21 cellular contexts compared by ENCODE assay signal in the genomic region with DNA sequence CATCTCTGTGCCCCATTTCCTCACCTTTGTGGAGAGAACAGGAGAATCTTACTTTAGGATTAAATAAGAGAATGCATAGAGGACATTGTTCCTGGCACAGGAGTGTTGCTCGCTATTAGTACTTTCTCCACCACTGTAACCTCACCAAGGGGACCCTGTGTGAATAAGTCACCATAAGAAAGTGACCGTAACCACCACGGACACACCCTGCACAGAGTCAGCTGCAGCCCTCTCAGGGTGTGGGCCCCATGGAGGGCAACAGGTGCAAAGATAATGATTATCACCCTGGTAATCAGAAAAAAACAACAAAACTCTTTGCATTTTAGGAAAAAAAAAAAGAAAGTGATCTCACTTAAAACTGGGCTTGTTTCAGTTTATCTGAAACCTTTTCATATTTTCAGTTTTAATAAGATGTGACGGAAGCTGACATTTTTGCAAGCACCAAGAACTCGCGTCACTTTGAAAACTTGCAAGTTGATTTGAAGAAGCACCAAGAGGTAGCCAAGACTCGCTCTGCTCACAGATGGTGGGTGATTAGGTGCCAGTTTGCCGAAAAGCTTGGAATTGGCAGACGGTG.
DNase-seq lines count a peak whose midpoint lies in the region; ATAC-seq, FAIRE-seq and TF ChIP-seq lines count a peak whose summit lies in the region.
"Had no signal": no experiment of that assay in that cellular context is flagged by ENCODE, and none has a peak within 500 bp of the region (broad histone marks: within the 10 kb centered on the region; RNA-seq: fewer than 3 reads in every experiment).

No MANE protein-coding gene starts in this region.

- no peak for TF ChIP-seq POLR2A in GM12892 (IDR thresholded peaks at IDR 0.05; ENCODE audit: low read depth, low read length)

- H3K36me3 Mint-ChIP-seq in effector memory CD8-positive, alpha-beta T cell (ENCODE audit: insufficient read depth) = no peaks in the 10 kb centered on the region
- no peaks in the 10 kb centered on the region for H3K36me3 Mint-ChIP-seq in activated naive CD8-positive, alpha-beta T cell treated with anti-CD3 and anti-CD28 coated beads, Interleukin-2, amount 50 U/mL, for 24 hours (ENCODE audit: low read depth)
- H3K36me3 Mint-ChIP-seq: mesothelial cell of epicardium had no signal

- no peaks in the 10 kb centered on the region for H3K9me3 Mint-ChIP-seq in effector memory CD8-positive, alpha-beta T cell
- H3K9me3 Mint-ChIP-seq in activated naive CD8-positive, alpha-beta T cell treated with anti-CD3 and anti-CD28 coated beads, Interleukin-2, amount 50 U/mL, for 24 hours = no peaks in the 10 kb centered on the region
- H3K9me3 Mint-ChIP-seq: activated CD4-positive, alpha-beta T cell treated with anti-CD3 and anti-CD28 coated beads, Interleukin-2, amount 10 ng/mL, durations not matched to agents 7 days and 5 days; mesothelial cell of epicardium had no signal

- peaks cover 3 to 5% of the 10 kb centered on the region in 2 donors for H3K4me1 Mint-ChIP-seq in effector memory CD8-positive, alpha-beta T cell (ENCODE audit: low read depth in 2 of 2)
- no peaks in the 10 kb centered on the region for H3K4me1 Mint-ChIP-seq in activated naive CD8-positive, alpha-beta T cell treated with anti-CD3 and anti-CD28 coated beads, Interleukin-2, amount 50 U/mL, for 24 hours
- H3K4me1 Mint-ChIP-seq: activated CD4-positive, alpha-beta T cell treated with anti-CD3 and anti-CD28 coated beads, Interleukin-2, amount 10 ng/mL, durations not matched to agents 7 days and 5 days; mesothelial cell of epicardium had no signal

- peak; percentile 59 for ATAC-seq in GM18868 (IDR thresholded peaks at IDR 0.05; ENCODE audit: unreplicated experiment)
- peak; percentile 76 for ATAC-seq in HG02885 (IDR thresholded peaks at IDR 0.05; ENCODE audit: poor library complexity, unreplicated experiment)
- ATAC-seq in effector memory CD8-positive, alpha-beta T cell (replicated peaks) = no peak
- no peak for ATAC-seq in activated naive CD8-positive, alpha-beta T cell treated with anti-CD3 and anti-CD28 coated beads, Interleukin-2, amount 50 U/mL, for 24 hours
- no peak for ATAC-seq in omental fat pad (ENCODE audit: low FRiP score)
- ATAC-seq: K562, left ventricle myocardium superior had no signal

- peaks cover 41 to 52% of the 10 kb centered on the region in 2 donors for H3K27me3 Mint-ChIP-seq in effector memory CD8-positive, alpha-beta T cell
- H3K27me3 Mint-ChIP-seq in activated naive CD8-positive, alpha-beta T cell treated with anti-CD3 and anti-CD28 coated beads, Interleukin-2, amount 50 U/mL, for 24 hours = peaks cover 6% of the 10 kb centered on the region

- no peak overlapping the region for H3K27ac Mint-ChIP-seq in effector memory CD8-positive, alpha-beta T cell
- no peak overlapping the region for H3K27ac Mint-ChIP-seq in activated naive CD8-positive, alpha-beta T cell treated with anti-CD3 and anti-CD28 coated beads, Interleukin-2, amount 50 U/mL, for 24 hours
- H3K27ac Mint-ChIP-seq: activated CD4-positive, alpha-beta T cell treated with anti-CD3 and anti-CD28 coated beads, Interleukin-2, amount 10 ng/mL, durations not matched to agents 7 days and 5 days; mesothelial cell of epicardium had no signal

- peak overlapping the region; percentile 29 to 32 for H3K4me3 Mint-ChIP-seq in effector memory CD8-positive, alpha-beta T cell
- no peak overlapping the region for H3K4me3 Mint-ChIP-seq in activated naive CD8-positive, alpha-beta T cell treated with anti-CD3 and anti-CD28 coated beads, Interleukin-2, amount 50 U/mL, for 24 hours
- H3K4me3 Mint-ChIP-seq: activated CD4-positive, alpha-beta T cell treated with anti-CD3 and anti-CD28 coated beads, Interleukin-2, amount 10 ng/mL, durations not matched to agents 7 days and 5 days; mesothelial cell of epicardium had no signal

- no peak for TF ChIP-seq CTCF in omental fat pad (IDR thresholded peaks at IDR 0.05)

- DNase-seq in GM12892 (ENCODE audit: insufficient read length) (no peak), omental fat pad (ENCODE audit: low spot score) (no peak), HuH-7.5 (ENCODE audit: low spot score) (no peak)
- DNase-seq in effector memory CD8-positive, alpha-beta T cell = no peak
- DNase-seq in activated naive CD8-positive, alpha-beta T cell treated with anti-CD3 and anti-CD28 coated beads, Interleukin-2, amount 50 U/mL, for 24 hours = no peak
- DNase-seq: activated CD4-positive, alpha-beta T cell treated with anti-CD3 and anti-CD28 coated beads, Interleukin-2, amount 10 ng/mL, durations not matched to agents 7 days and 5 days; activated CD8-positive, alpha-beta memory T cell treated with anti-CD3 and anti-CD28 coated beads, Interleukin-2, amount 50 U/mL, for 48 hours; activated gamma-delta T cell; brain microvascular endothelial cell; HCEC 1CT; left ventricle myocardium superior; MG63; NCI-H1436; NCI-H526; RPMI8226 had no signal

- FAIRE-seq in GM12892 (lab: Jason Lieb, UNC) = peak; percentile 17
- FAIRE-seq: colon, islet of Langerhans, K562 had no signal

Comparison
In these comparisons a context has a peak if more than half of its experiments do, and no peak if none do; other contexts are left out.
1. ATAC-seq: peak in GM18868 (single experiment) and HG02885 (single experiment); none in effector memory CD8-positive, alpha-beta T cell (single experiment), activated naive CD8-positive, alpha-beta T cell treated with anti-CD3 and anti-CD28 coated beads, Interleukin-2, amount 50 U/mL, for 24 hours (single experiment) and omental fat pad (single experiment).